ENCODE assay signal across 8 cellular contexts in the genomic region with DNA sequence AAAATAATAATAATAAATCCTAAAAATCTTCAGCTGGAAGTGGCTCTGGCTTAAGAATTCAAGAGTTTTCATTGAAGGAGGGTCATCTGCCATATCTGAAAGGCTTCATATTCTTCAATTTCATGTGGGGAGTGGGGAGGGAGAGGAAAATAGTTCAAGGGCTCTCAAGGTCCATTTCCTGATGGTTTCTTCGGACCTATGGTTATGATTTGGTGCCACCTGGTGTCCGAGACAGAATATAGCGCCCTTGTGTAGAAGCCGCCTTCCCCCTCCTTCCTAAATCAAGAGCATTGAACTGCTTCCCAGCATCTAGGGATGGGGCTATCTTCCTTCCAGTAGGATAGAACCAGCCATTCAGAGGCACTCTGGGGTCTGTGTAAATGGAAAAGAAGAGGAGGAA. TPM values are rescaled to one million over a fixed set of nuclear protein-coding genes. Genes with fewer than 3 reads are reported as not detected.
DNase-seq lines count a peak whose midpoint lies in the region; ATAC-seq, FAIRE-seq and TF ChIP-seq lines count a peak whose summit lies in the region.

No MANE protein-coding gene starts in this region.

- no peak overlapping the region for H2AK5ac ChIP-seq in H1 (ENCODE audit: low read depth, low read length)

- H3K27me3 ChIP-seq in CD4-positive, CD25-positive, alpha-beta regulatory T cell (ENCODE audit: control insufficient read depth, insufficient read depth, low read length): no peaks in the 10 kb centered on the region
- H3K27me3 ChIP-seq in H7 (ENCODE audit: control insufficient read depth, insufficient read depth, low read length) (no peaks in the 10 kb centered on the region), H1 (replicated peaks in 1 of 4; ENCODE audit: control insufficient read depth in 3 of 4, extremely low read depth in 1 of 4, insufficient read depth in 3 of 4, low read length in 3 of 4) (no peaks in the 10 kb centered on the region), transverse colon (no peaks in the 10 kb centered on the region)

- H3K56ac ChIP-seq in H1 (replicated peaks; ENCODE audit: insufficient read length, low read depth, low read length): no peak overlapping the region

- peaks cover 6% of the 10 kb centered on the region for H3K36me3 ChIP-seq in CD4-positive, CD25-positive, alpha-beta regulatory T cell (ENCODE audit: control insufficient read depth, insufficient read depth, low read length)
- H3K36me3 ChIP-seq in H7 (replicated peaks; ENCODE audit: control insufficient read depth, insufficient read depth, low read length) (no peaks in the 10 kb centered on the region), H1 (ENCODE audit: control insufficient read depth in 2 of 4, insufficient read depth in 4 of 4, low read length in 3 of 4) (no peaks in the 10 kb centered on the region), transverse colon (no peaks in the 10 kb centered on the region)

- TF ChIP-seq EP300 in H1 (IDR thresholded peaks at IDR 0.05; ENCODE audit: borderline replicate concordance in 1 of 2, low read depth in 2 of 2, low read length in 2 of 2) (no peak), transverse colon (IDR thresholded peaks at IDR 0.05; ENCODE audit: low read depth) (no peak)

- peak; percentile 86 for FAIRE-seq in H1 (lab: Jason Lieb, UNC)

- H3K4me2 ChIP-seq in H1 (ENCODE audit: insufficient read depth in 1 of 2, low read depth in 2 of 2, low read length in 2 of 2): no peak overlapping the region

- H3K4me1 Mint-ChIP-seq in CD4-positive, CD25-positive, alpha-beta regulatory T cell: peaks cover 0 to 22% (median 5%) of the 10 kb centered on the region in 4 donors
- peaks cover 6% of the 10 kb centered on the region for H3K4me1 Mint-ChIP-seq in stimulated activated memory B cell treated with anti-CD40 and anti-IgM and Interleukin-4, amounts not matched to agents 10 μg/mL and 1 μg/mL and 100 μg/mL, for 72 hours

- CTCF ChIA-PET in H1 (lab: Charles Lee; ENCODE audit: partially characterized antibody): interaction anchor here (0.6 to 2.2 kb wide), 7 partner anchors 13 to 181 kb away, joined by 3 to 9 read pairs (median 4); no protein-coding TSS in a partner anchor

- TF ChIP-seq CTCF in H1 (IDR thresholded peaks at IDR 0.05; ENCODE audit: control extremely low read depth in 1 of 3, insufficient read depth in 1 of 3, low read depth in 1 of 3, low read length in 3 of 3) (peak; percentile 33 to 64 (median 62)), transverse colon (IDR thresholded peaks at IDR 0.05) (peak; percentile 53 to 72 (median 68))

- no peak overlapping the region for H2BK5ac ChIP-seq in H1 (ENCODE audit: low read depth, low read length)

- no peaks in the 10 kb centered on the region for H3K9me3 ChIP-seq in CD4-positive, CD25-positive, alpha-beta regulatory T cell (ENCODE audit: control insufficient read depth in 2 of 2, low read length in 2 of 2)
- H3K9me3 ChIP-seq in H1 (ENCODE audit: insufficient read depth in 2 of 2, low read depth in 1 of 2, low read length in 1 of 2) (no peaks in the 10 kb centered on the region), transverse colon (no peaks in the 10 kb centered on the region)

- H2BK20ac ChIP-seq in H1 (ENCODE audit: low read length): no peak overlapping the region

- H3K79me1 ChIP-seq in H1 (ENCODE audit: low read depth, low read length): no peaks in the 10 kb centered on the region

- H2AFZ ChIP-seq in H1 (ENCODE audit: low read length): no peak overlapping the region

- no peak overlapping the region for H3K4ac ChIP-seq in H1 (replicated peaks; ENCODE audit: insufficient read length, low read depth, low read length)

- no peaks in the 10 kb centered on the region for H3K79me2 ChIP-seq in H1 (ENCODE audit: control insufficient read depth in 1 of 2, insufficient read depth in 2 of 2, low read length in 2 of 2)

- H3K14ac ChIP-seq in H1 (ENCODE audit: insufficient read length): no peak overlapping the region

- H3K23ac ChIP-seq in H1 (ENCODE audit: insufficient read length): no peak overlapping the region

- H2BK120ac ChIP-seq in H1 (replicated peaks; ENCODE audit: low read depth, low read length): no peak overlapping the region

- H4K20me1 ChIP-seq in H1 (replicated peaks in 1 of 2; ENCODE audit: control insufficient read depth in 1 of 2, insufficient read depth in 2 of 2, low read length in 2 of 2): no peaks in the 10 kb centered on the region

- WGBS in H1 (ENCODE audit: extremely low coverage in 1 of 2, insufficient coverage in 1 of 2, insufficient read length in 1 of 2, insufficient replicate concordance in 2 of 2, low coverage in 1 of 2, low lambda C conversion rate in 2 of 2, missing lambda C conversion rate in 1 of 2), 2 experiments: 5% methylated on average over 4 of the region's 4 CpGs; no CpG with 5 or more reads in 1 of the 2 experiments
- WGBS in transverse colon (ENCODE audit: low coverage in 1 of 2), 2 donors: 3% methylated on average over 4 of the region's 4 CpGs; no CpG with 5 or more reads in 1 of the 2 donors

- peaks cover 19% of the 10 kb centered on the region for H3K4me1 ChIP-seq in CD4-positive, CD25-positive, alpha-beta regulatory T cell (ENCODE audit: control insufficient read depth, insufficient read depth, low read length, poor library complexity, severe bottlenecking)
- H3K4me1 ChIP-seq in H1 (replicated peaks in 1 of 4; ENCODE audit: control insufficient read depth in 3 of 4, insufficient read depth in 4 of 4, low read length in 3 of 4): peaks cover 3 to 7% (median 5%) of the 10 kb centered on the region in 4 experiments; a peak in 4 of 7 replicates
- H3K4me1 ChIP-seq in transverse colon: peaks cover 0 to 10% (median 0%) of the 10 kb centered on the region in 4 donors

- H2BK12ac ChIP-seq in H1 (ENCODE audit: low read depth, low read length): no peak overlapping the region

- ATAC-seq in CD4-positive, CD25-positive, alpha-beta regulatory T cell (ENCODE audit: low read depth in 2 of 2): no peak
- ATAC-seq in stimulated activated memory B cell treated with anti-CD40 and anti-IgM and Interleukin-4, amounts not matched to agents 10 μg/mL and 1 μg/mL and 100 μg/mL, for 72 hours: no peak

- H3K18ac ChIP-seq in H1 (ENCODE audit: extremely low read depth, low read length): no peak overlapping the region

- H2BK15ac ChIP-seq in H1 (ENCODE audit: low read length): no peak overlapping the region

- peaks cover 14% of the 10 kb centered on the region for H3K36me3 Mint-ChIP-seq in CD4-positive, CD25-positive, alpha-beta regulatory T cell
- peaks cover 18% of the 10 kb centered on the region for H3K36me3 Mint-ChIP-seq in stimulated activated memory B cell treated with anti-CD40 and anti-IgM and Interleukin-4, amounts not matched to agents 10 μg/mL and 1 μg/mL and 100 μg/mL, for 72 hours

- H3K23me2 ChIP-seq in H1 (ENCODE audit: low read depth, low read length): no peaks in the 10 kb centered on the region

- peak; percentile 82 to 87 for TF ChIP-seq RAD21 in H1 (IDR thresholded peaks at IDR 0.05 in 1 of 2, conservative IDR thresholded peaks at IDR 0.05 in 1 of 2; ENCODE audit: low read depth in 2 of 2, low read length in 2 of 2)

- DNase-seq in CD4-positive, CD25-positive, alpha-beta regulatory T cell: peak; percentile 14 to 73 (median 45)
- peak; percentile 59 for DNase-seq in H7
- DNase-seq in NCI-H226: peak; percentile 2
- DNase-seq in activated CD4-positive, alpha-beta T cell treated with anti-CD3 and anti-CD28 coated beads for 4 hours: peak; percentile 21 to 45
- no peak for DNase-seq in H1 (ENCODE audit: low read depth in 1 of 2, low spot score in 2 of 2)
- peak; percentile 78 for DNase-seq in midbrain (lab: John Stamatoyannopoulos, UW)
- peak; percentile 56 for DNase-seq in transverse colon

- H3K27ac Mint-ChIP-seq in CD4-positive, CD25-positive, alpha-beta regulatory T cell: peak overlapping the region in 1 of 3 donors; percentile 65
- no peak overlapping the region for H3K27ac Mint-ChIP-seq in stimulated activated memory B cell treated with anti-CD40 and anti-IgM and Interleukin-4, amounts not matched to agents 10 μg/mL and 1 μg/mL and 100 μg/mL, for 72 hours

- no peak overlapping the region for H4K91ac ChIP-seq in H1 (replicated peaks; ENCODE audit: insufficient read length, low read length)

- POLR2A ChIA-PET in H1 (lab: Charles Lee; ENCODE audit: partially characterized antibody): no interaction called here

- H3K9me3 Mint-ChIP-seq in CD4-positive, CD25-positive, alpha-beta regulatory T cell: no peaks in the 10 kb centered on the region
- no peaks in the 10 kb centered on the region for H3K9me3 Mint-ChIP-seq in stimulated activated memory B cell treated with anti-CD40 and anti-IgM and Interleukin-4, amounts not matched to agents 10 μg/mL and 1 μg/mL and 100 μg/mL, for 72 hours

- peak overlapping the region in 2 of 4 donors; percentile 22 to 38 for H3K4me3 Mint-ChIP-seq in CD4-positive, CD25-positive, alpha-beta regulatory T cell
- no peak overlapping the region for H3K4me3 Mint-ChIP-seq in stimulated activated memory B cell treated with anti-CD40 and anti-IgM and Interleukin-4, amounts not matched to agents 10 μg/mL and 1 μg/mL and 100 μg/mL, for 72 hours

- intact Hi-C loops in transverse colon (cut with DNase I; ENCODE audit: low total_unique reads): loop anchor here (10.0 kb wide), 1 partner anchor 204 kb away; no protein-coding TSS in a partner anchor

- no peak overlapping the region for H3K4me3 ChIP-seq in CD4-positive, CD25-positive, alpha-beta regulatory T cell (ENCODE audit: low read depth, low read length)
- H3K4me3 ChIP-seq in H7 (ENCODE audit: insufficient read depth, low read depth, low read length): no peak overlapping the region
- no peak overlapping the region for H3K4me3 ChIP-seq in H1 (ENCODE audit: extremely low read depth in 1 of 4, insufficient read depth in 2 of 4, low read depth in 3 of 4, low read length in 4 of 4)
- H3K4me3 ChIP-seq in transverse colon: no peak overlapping the region

- no peak for TF ChIP-seq POLR2A in H1 (IDR thresholded peaks at IDR 0.05; ENCODE audit: control extremely low read depth in 1 of 2, low read depth in 2 of 2, low read length in 2 of 2)
- no peak for TF ChIP-seq POLR2A in transverse colon (IDR thresholded peaks at IDR 0.05)

- H3K27me3 Mint-ChIP-seq in CD4-positive, CD25-positive, alpha-beta regulatory T cell: no peaks in the 10 kb centered on the region
- H3K27me3 Mint-ChIP-seq in stimulated activated memory B cell treated with anti-CD40 and anti-IgM and Interleukin-4, amounts not matched to agents 10 μg/mL and 1 μg/mL and 100 μg/mL, for 72 hours: no peaks in the 10 kb centered on the region

- H3K9ac ChIP-seq in H1 (replicated peaks in 1 of 4; ENCODE audit: extremely low read depth in 1 of 4, low read depth in 3 of 4, low read length in 3 of 4): no peak overlapping the region

- no peak overlapping the region for H4K5ac ChIP-seq in H1 (ENCODE audit: insufficient read length, low read depth, low read length)

- no peak overlapping the region for H3K27ac ChIP-seq in CD4-positive, CD25-positive, alpha-beta regulatory T cell (ENCODE audit: insufficient read depth, low read length, poor library complexity, severe bottlenecking)
- no peak overlapping the region for H3K27ac ChIP-seq in H1 (ENCODE audit: low read depth, low read length)
- no peak overlapping the region for H3K27ac ChIP-seq in transverse colon

- in situ Hi-C loops in transverse colon (cut with MboI; ENCODE audit: low pct_ligation_motif_present in 1 of 4, low pct_unique_long_range_greater_than_20kb in 1 of 4, low sequenced_read_pairs in 3 of 4): loop anchor here in 3 of 4 donors (10.0 to 25.0 kb wide), 5 partner anchors 92 to 417 kb away; partner anchors contain the start of gene FOXO4 (in 1 of the 3)

- no peak overlapping the region for H4K8ac ChIP-seq in H1 (ENCODE audit: extremely low read depth, insufficient read depth, low read length)

RNA-seq across cellular contexts. Expression of gene NLGN3, which starts 34.3 kb away (rescaled TPM):
- total RNA-seq in CD4-positive, CD25-positive, alpha-beta regulatory T cell: 4.4 TPM
- under 1 TPM in 1 of 4 donors, not detected in 3; 0.05 TPM for polyA plus RNA-seq in CD4-positive, CD25-positive, alpha-beta regulatory T cell
- total RNA-seq in H7 (2014; rRNA removed; shearing (Covaris generic)): 2.9 and 4.6 TPM in 2 replicates
- total RNA-seq in H1 (2021; fragmentation: NEBNext Ultra II Directional; extraction: Animal tissue kit (Norgen Biotek cat#: 25700)): 14.8 and 15.3 TPM in 2 replicates
- polyA plus RNA-seq in H1 (2011; rRNA removed): 12.0 and 15.0 TPM in 2 replicates
- 7.6 TPM for polyA plus RNA-seq in H1 (2011; cell fraction: cytosol; rRNA removed)
- polyA plus RNA-seq in H1 (2011; cell fraction: nucleus; rRNA removed): 11.9 TPM
- 8.1 to 12.6 TPM (median 10.6 TPM) in 4 replicates for polyA plus RNA-seq in H1 (2012, experiment 1 of 2)
- polyA plus RNA-seq in H1 (2012, experiment 2 of 2): 7.0 TPM
- polyA plus RNA-seq in H1 (2013, experiment 1 of 2): 12.8 TPM
- 12.9 TPM for polyA plus RNA-seq in H1 (2013, experiment 2 of 2)
- 13.7 and 16.9 TPM in 2 replicates for polyA minus RNA-seq in H1 (2011; rRNA and poly(A)+ RNA removed)
- 6.1 TPM for polyA minus RNA-seq in H1 (2011; cell fraction: cytosol; rRNA and poly(A)+ RNA removed)
- 5.5 TPM for polyA minus RNA-seq in H1 (2011; cell fraction: nucleus; rRNA and poly(A)+ RNA removed)
- total RNA-seq in transverse colon: 1 to 10 TPM in 1 of 4 donors, under 1 TPM in 2, not detected in 1; 0.40 to 1.1 (median 0.64) TPM

RNA-seq across cellular contexts. Expression of gene GJB1, which starts 44.1 kb away (rescaled TPM):
- total RNA-seq in CD4-positive, CD25-positive, alpha-beta regulatory T cell: not detected
- not detected for polyA plus RNA-seq in CD4-positive, CD25-positive, alpha-beta regulatory T cell
- total RNA-seq in H7 (2014; rRNA removed; shearing (Covaris generic)): 0.10 TPM in 1 of 2 replicates, not detected in the other
- not detected in 2 replicates for total RNA-seq in H1 (2021; fragmentation: NEBNext Ultra II Directional; extraction: Animal tissue kit (Norgen Biotek cat#: 25700))
- polyA plus RNA-seq in H1 (2011; rRNA removed): 0.06 and 0.14 TPM in 2 replicates
- polyA plus RNA-seq in H1 (2011; cell fraction: cytosol; rRNA removed): 0.09 TPM
- polyA plus RNA-seq in H1 (2011; cell fraction: nucleus; rRNA removed): 0.13 TPM
- 0.13 TPM in 1 of 4 replicates, not detected in the others for polyA plus RNA-seq in H1 (2012, experiment 1 of 2)
- polyA plus RNA-seq in H1 (2012, experiment 2 of 2): not detected
- polyA plus RNA-seq in H1 (2013, experiment 1 of 2): 0.06 TPM
- 0.04 TPM for polyA plus RNA-seq in H1 (2013, experiment 2 of 2)
- 0.13 TPM in 1 of 2 replicates, not detected in the other for polyA minus RNA-seq in H1 (2011; rRNA and poly(A)+ RNA removed)
- not detected for polyA minus RNA-seq in H1 (2011; cell fraction: cytosol; rRNA and poly(A)+ RNA removed)
- polyA minus RNA-seq in H1 (2011; cell fraction: nucleus; rRNA and poly(A)+ RNA removed): not detected
- total RNA-seq in transverse colon: 10 to 100 TPM; 20.9 to 73.3 (median 48.3) TPM

Comparison
In these comparisons a context has a peak if more than half of its experiments do, and no peak if none do; other contexts are left out.
1. DNase-seq: peak in CD4-positive, CD25-positive, alpha-beta regulatory T cell (3 of 3), H7 (single experiment), NCI-H226 (single experiment), activated CD4-positive, alpha-beta T cell treated with anti-CD3 and anti-CD28 coated beads for 4 hours (2 of 2), midbrain (single experiment) and transverse colon (single experiment); none in H1 (0 of 2).
2. RNA of gene GJB1, which starts 44.1 kb away (total RNA-seq): 20.9 to 73.3 TPM in transverse colon; 0.10 TPM in H7, not detected in CD4-positive, CD25-positive, alpha-beta regulatory T cell (single experiment) and not detected in H1; every median in the first group is over 10 times any median in the second.